ENCODE assay signal across 1 cellular context in genomic region chr12:56334490-56334793, GRCh38.
TF ChIP-seq lines count a peak whose summit lies in the region.

No MANE protein-coding gene starts in this region.

TF ChIP-seq in GM23338, 12 proteins besides CTCF, POLR2A, EP300 and RAD21 (continued from another document):
- TF ChIP-seq REST (IDR thresholded peaks at IDR 0.05; ENCODE audit: unreplicated experiment) (no peak), ZNF331 (CRISPR knock-in tag; IDR thresholded peaks at IDR 0.05; ENCODE audit: low read depth) (no peak), EZH2phosphoT487 (IDR thresholded peaks at IDR 0.05; ENCODE audit: unreplicated experiment) (no peak), STAT1 (IDR thresholded peaks at IDR 0.05; ENCODE audit: unreplicated experiment) (no peak), ZNF114 (CRISPR knock-in tag; IDR thresholded peaks at IDR 0.05) (no peak), EZH2 (IDR thresholded peaks at IDR 0.05; ENCODE audit: low read depth, unreplicated experiment) (no peak), POLR2AphosphoS5 (IDR thresholded peaks at IDR 0.05; ENCODE audit: low read depth) (no peak), NANOG (IDR thresholded peaks at IDR 0.05; ENCODE audit: borderline replicate concordance) (no peak), JUNB (IDR thresholded peaks at IDR 0.05; ENCODE audit: unreplicated experiment) (no peak)
- TF ChIP-seq, protein P1, sequence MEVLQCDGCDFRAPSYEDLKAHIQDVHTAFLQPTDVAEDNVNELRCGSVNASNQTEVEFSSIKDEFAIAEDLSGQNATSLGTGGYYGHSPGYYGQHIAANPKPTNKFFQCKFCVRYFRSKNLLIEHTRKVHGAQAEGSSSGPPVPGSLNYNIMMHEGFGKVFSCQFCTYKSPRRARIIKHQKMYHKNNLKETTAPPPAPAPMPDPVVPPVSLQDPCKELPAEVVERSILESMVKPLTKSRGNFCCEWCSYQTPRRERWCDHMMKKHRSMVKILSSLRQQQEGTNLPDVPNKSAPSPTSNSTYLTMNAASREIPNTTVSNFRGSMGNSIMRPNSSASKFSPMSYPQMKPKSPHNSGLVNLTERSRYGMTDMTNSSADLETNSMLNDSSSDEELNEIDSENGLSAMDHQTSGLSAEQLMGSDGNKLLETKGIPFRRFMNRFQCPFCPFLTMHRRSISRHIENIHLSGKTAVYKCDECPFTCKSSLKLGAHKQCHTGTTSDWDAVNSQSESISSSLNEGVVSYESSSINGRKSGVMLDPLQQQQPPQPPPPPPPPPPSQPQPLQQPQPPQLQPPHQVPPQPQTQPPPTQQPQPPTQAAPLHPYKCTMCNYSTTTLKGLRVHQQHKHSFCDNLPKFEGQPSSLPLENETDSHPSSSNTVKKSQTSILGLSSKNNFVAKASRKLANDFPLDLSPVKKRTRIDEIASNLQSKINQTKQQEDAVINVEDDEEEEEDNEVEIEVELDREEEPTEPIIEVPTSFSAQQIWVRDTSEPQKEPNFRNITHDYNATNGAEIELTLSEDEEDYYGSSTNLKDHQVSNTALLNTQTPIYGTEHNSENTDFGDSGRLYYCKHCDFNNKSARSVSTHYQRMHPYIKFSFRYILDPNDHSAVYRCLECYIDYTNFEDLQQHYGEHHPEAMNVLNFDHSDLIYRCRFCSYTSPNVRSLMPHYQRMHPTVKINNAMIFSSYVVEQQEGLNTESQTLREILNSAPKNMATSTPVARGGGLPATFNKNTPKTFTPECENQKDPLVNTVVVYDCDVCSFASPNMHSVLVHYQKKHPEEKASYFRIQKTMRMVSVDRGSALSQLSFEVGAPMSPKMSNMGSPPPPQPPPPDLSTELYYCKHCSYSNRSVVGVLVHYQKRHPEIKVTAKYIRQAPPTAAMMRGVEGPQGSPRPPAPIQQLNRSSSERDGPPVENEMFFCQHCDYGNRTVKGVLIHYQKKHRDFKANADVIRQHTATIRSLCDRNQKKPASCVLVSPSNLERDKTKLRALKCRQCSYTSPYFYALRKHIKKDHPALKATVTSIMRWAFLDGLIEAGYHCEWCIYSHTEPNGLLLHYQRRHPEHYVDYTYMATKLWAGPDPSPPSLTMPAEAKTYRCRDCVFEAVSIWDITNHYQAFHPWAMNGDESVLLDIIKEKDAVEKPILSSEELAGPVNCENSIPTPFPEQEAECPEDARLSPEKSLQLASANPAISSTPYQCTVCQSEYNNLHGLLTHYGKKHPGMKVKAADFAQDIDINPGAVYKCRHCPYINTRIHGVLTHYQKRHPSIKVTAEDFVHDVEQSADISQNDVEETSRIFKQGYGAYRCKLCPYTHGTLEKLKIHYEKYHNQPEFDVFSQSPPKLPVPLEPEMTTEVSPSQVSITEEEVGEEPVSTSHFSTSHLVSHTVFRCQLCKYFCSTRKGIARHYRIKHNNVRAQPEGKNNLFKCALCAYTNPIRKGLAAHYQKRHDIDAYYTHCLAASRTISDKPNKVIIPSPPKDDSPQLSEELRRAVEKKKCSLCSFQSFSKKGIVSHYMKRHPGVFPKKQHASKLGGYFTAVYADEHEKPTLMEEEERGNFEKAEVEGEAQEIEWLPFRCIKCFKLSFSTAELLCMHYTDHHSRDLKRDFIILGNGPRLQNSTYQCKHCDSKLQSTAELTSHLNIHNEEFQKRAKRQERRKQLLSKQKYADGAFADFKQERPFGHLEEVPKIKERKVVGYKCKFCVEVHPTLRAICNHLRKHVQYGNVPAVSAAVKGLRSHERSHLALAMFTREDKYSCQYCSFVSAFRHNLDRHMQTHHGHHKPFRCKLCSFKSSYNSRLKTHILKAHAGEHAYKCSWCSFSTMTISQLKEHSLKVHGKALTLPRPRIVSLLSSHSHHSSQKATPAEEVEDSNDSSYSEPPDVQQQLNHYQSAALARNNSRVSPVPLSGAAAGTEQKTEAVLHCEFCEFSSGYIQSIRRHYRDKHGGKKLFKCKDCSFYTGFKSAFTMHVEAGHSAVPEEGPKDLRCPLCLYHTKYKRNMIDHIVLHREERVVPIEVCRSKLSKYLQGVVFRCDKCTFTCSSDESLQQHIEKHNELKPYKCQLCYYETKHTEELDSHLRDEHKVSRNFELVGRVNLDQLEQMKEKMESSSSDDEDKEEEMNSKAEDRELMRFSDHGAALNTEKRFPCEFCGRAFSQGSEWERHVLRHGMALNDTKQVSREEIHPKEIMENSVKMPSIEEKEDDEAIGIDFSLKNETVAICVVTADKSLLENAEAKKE (CRISPR knock-in tag; IDR thresholded peaks at IDR 0.05) = no peak
- TF ChIP-seq, protein P2, sequence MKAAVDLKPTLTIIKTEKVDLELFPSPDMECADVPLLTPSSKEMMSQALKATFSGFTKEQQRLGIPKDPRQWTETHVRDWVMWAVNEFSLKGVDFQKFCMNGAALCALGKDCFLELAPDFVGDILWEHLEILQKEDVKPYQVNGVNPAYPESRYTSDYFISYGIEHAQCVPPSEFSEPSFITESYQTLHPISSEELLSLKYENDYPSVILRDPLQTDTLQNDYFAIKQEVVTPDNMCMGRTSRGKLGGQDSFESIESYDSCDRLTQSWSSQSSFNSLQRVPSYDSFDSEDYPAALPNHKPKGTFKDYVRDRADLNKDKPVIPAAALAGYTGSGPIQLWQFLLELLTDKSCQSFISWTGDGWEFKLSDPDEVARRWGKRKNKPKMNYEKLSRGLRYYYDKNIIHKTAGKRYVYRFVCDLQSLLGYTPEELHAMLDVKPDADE (IDR thresholded peaks at IDR 0.05) = no peak
